ENCODE assay signal across 8 cellular contexts in the genomic region with DNA sequence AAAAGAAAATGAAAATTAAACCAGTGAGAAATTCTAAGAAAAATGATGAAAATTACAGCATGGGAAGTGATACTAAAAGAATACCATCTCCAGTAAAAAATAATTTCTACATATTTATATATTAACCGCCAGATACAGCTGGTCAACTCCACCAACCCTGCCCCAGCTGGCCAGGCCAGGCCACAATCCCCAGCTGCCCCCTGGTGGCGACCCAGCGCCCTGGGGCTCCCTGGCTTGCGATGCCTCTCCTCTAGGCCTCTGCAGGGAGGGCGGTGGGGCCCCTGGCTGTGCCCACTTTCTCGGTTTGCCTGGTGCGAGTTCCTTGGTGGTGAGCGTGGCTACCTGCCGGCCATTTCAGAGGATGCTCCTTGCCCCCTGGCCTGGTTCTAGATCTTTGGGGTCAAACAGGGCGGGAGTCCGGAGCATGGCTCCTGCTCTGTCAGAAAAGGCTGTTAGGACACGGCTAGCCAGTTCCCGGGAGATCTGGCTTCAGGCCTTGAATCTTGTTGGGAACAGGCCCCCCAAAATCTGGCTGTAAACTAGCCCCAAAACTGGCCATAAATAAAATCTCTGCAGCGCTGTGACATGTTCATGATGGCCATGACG. TPM values are rescaled to one million over a fixed set of nuclear protein-coding genes. Genes with fewer than 3 reads are reported as not detected.
DNase-seq lines count a peak whose midpoint lies in the region; ATAC-seq and TF ChIP-seq lines count a peak whose summit lies in the region.

No MANE protein-coding gene starts in this region.

- peaks cover 9% of the 10 kb centered on the region for H3K4me1 Mint-ChIP-seq in activated CD8-positive, alpha-beta T cell treated with anti-CD3 and anti-CD28 coated beads, Interleukin-2, amount 10 ng/mL, durations not matched to agents 7 days and 5 days (ENCODE audit: low read depth)

- no peak overlapping the region for H3K27ac Mint-ChIP-seq in activated CD8-positive, alpha-beta T cell treated with anti-CD3 and anti-CD28 coated beads, Interleukin-2, amount 10 ng/mL, durations not matched to agents 7 days and 5 days

- no peak overlapping the region for H3K4me3 Mint-ChIP-seq in activated CD8-positive, alpha-beta T cell treated with anti-CD3 and anti-CD28 coated beads, Interleukin-2, amount 10 ng/mL, durations not matched to agents 7 days and 5 days

- H3K9me3 Mint-ChIP-seq in activated CD8-positive, alpha-beta T cell treated with anti-CD3 and anti-CD28 coated beads, Interleukin-2, amount 10 ng/mL, durations not matched to agents 7 days and 5 days (ENCODE audit: insufficient read depth): no peaks in the 10 kb centered on the region

- ATAC-seq in GM18498 (IDR thresholded peaks at IDR 0.05; ENCODE audit: unreplicated experiment): peak; percentile 54
- ATAC-seq in activated CD8-positive, alpha-beta T cell treated with anti-CD3 and anti-CD28 coated beads, Interleukin-2, amount 10 ng/mL, durations not matched to agents 7 days and 5 days: peak; percentile 74
- no peak for ATAC-seq in GM18858 (IDR thresholded peaks at IDR 0.05; ENCODE audit: unreplicated experiment)

- POLR2A ChIA-PET in AG04449 (lab: Yijun Ruan, JAX): interaction anchor here (0.9 kb wide), 1 partner anchor 40 kb away, joined by 3 read pairs; no protein-coding TSS in a partner anchor
- POLR2A ChIA-PET in activated CD8-positive, alpha-beta T cell treated with anti-CD3 and anti-CD28 coated beads, Interleukin-2, amount 10 ng/mL, durations not matched to agents 7 days and 5 days (lab: Charles Lee): no interaction called here

- DNase-seq in AG04449 (ENCODE audit: low read depth, low spot score) (no peak), NCI-H226 (peak; percentile 31), lung microvascular endothelial cell (ENCODE audit: low read depth in 2 of 2) (peak; percentile 78 to 85)
- peak; percentile 79 for DNase-seq in activated CD8-positive, alpha-beta T cell treated with anti-CD3 and anti-CD28 coated beads, Interleukin-2, amount 10 ng/mL, durations not matched to agents 7 days and 5 days
- DNase-seq in effector CD8-positive, alpha-beta T cell (lab: John Stamatoyannopoulos, UW): peak; percentile 61
- DNase-seq in stimulated activated CD8-positive, alpha-beta memory T cell treated with anti-CD3 and anti-CD28 coated beads, Interleukin-2, amount 100 ng/mL, for 1 hour (ENCODE audit: low read depth in 2 of 2): peak; percentile 52 to 57

- CTCF ChIA-PET in AG04449 (lab: Yijun Ruan, JAX): interaction anchor here (0.7 to 10.5 kb wide), 20 partner anchors 8 to 347 kb away, joined by 3 to 104 read pairs (median 6); partner anchors contain the start of genes PAM16 and TFAP4
- CTCF ChIA-PET in activated CD8-positive, alpha-beta T cell treated with anti-CD3 and anti-CD28 coated beads, Interleukin-2, amount 10 ng/mL, durations not matched to agents 7 days and 5 days (lab: Charles Lee): interaction anchor here (0.6 to 4.1 kb wide), 17 partner anchors 14 to 137 kb away, joined by 3 to 35 read pairs (median 4); partner anchors contain the start of gene GLIS2

- H3K36me3 Mint-ChIP-seq in activated CD8-positive, alpha-beta T cell treated with anti-CD3 and anti-CD28 coated beads, Interleukin-2, amount 10 ng/mL, durations not matched to agents 7 days and 5 days (ENCODE audit: low read depth): no peaks in the 10 kb centered on the region

- H3K4me3 ChIP-seq in AG04449 (ENCODE audit: low read depth, low read length): no peak overlapping the region

- no peaks in the 10 kb centered on the region for H3K27me3 Mint-ChIP-seq in activated CD8-positive, alpha-beta T cell treated with anti-CD3 and anti-CD28 coated beads, Interleukin-2, amount 10 ng/mL, durations not matched to agents 7 days and 5 days (ENCODE audit: low read depth)

- peak; percentile 96 for TF ChIP-seq CTCF in AG04449 (IDR thresholded peaks at IDR 0.05; ENCODE audit: insufficient read depth, low read length, missing control alignments)

RNA-seq across cellular contexts. Expression of gene GLIS2, which starts 14.5 kb away (rescaled TPM):
- under 1 TPM; 0.16 TPM for total RNA-seq in activated CD8-positive, alpha-beta T cell treated with anti-CD3 and anti-CD28 coated beads, Interleukin-2, amount 10 ng/mL, durations not matched to agents 7 days and 5 days
- total RNA-seq in lung microvascular endothelial cell: 0.20 and 0.65 TPM in 2 replicates

RNA-seq across cellular contexts. Expression of gene PAM16, which starts 20.7 kb away (rescaled TPM):
- 10 to 100 TPM; 33.3 to 40.3 TPM for total RNA-seq in activated CD8-positive, alpha-beta T cell treated with anti-CD3 and anti-CD28 coated beads, Interleukin-2, amount 10 ng/mL, durations not matched to agents 7 days and 5 days
- total RNA-seq in lung microvascular endothelial cell: 16.3 and 21.0 TPM in 2 replicates

RNA-seq across cellular contexts. Expression of gene VASN, which starts 41.3 kb away (rescaled TPM):
- not detected for total RNA-seq in activated CD8-positive, alpha-beta T cell treated with anti-CD3 and anti-CD28 coated beads, Interleukin-2, amount 10 ng/mL, durations not matched to agents 7 days and 5 days
- 0.44 and 1.6 TPM in 2 replicates for total RNA-seq in lung microvascular endothelial cell

RNA-seq across cellular contexts. Expression of gene TFAP4, which starts 57.6 kb away (rescaled TPM):
- total RNA-seq in activated CD8-positive, alpha-beta T cell treated with anti-CD3 and anti-CD28 coated beads, Interleukin-2, amount 10 ng/mL, durations not matched to agents 7 days and 5 days: 10 to 100 TPM; 21.0 to 24.7 TPM
- total RNA-seq in lung microvascular endothelial cell: 2.8 and 3.0 TPM in 2 replicates
